ENCODE assay signal across 1 cellular context in the genomic region with DNA sequence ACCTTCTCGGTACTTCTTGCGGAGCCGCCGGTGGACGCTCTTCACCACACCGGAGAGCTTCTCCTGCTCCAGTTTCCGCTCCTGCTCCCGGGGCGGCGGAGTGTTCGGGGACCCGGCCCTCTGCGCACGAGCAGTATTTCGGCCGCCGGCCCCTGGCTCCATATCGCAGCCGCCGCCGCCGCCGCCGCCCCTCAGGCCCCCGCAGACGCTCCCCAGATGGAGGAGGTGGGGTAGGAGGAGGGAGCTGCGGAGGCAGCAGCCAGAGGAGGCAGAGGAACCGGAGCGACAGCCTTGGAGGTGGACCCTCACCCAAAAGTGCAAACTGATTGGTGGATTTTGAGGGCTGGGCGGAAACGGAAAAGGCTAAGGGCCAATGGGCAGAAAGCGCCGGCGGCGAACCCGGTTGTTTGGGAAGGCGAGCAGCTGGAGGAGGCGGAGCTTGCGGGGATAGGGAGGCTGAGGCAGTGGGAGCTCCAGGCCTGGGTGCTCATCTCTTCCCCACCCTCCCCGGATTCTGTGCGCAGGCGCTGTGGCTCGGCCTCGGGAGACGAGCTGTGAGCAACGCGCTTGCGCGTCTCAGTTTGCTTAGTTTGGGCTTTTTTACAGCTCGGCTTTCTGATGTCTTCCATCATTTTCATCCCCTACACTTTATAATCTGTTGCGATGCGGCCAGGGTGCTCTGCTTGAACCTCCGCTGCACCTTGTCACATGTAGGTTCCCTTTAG.
TF ChIP-seq lines count a peak whose summit lies in the region.

No MANE protein-coding gene starts in this region.

TF ChIP-seq in HepG2, 621 proteins besides CTCF, POLR2A, EP300 and RAD21 (continued from another document and continues in another):
- TF ChIP-seq, protein P1, sequence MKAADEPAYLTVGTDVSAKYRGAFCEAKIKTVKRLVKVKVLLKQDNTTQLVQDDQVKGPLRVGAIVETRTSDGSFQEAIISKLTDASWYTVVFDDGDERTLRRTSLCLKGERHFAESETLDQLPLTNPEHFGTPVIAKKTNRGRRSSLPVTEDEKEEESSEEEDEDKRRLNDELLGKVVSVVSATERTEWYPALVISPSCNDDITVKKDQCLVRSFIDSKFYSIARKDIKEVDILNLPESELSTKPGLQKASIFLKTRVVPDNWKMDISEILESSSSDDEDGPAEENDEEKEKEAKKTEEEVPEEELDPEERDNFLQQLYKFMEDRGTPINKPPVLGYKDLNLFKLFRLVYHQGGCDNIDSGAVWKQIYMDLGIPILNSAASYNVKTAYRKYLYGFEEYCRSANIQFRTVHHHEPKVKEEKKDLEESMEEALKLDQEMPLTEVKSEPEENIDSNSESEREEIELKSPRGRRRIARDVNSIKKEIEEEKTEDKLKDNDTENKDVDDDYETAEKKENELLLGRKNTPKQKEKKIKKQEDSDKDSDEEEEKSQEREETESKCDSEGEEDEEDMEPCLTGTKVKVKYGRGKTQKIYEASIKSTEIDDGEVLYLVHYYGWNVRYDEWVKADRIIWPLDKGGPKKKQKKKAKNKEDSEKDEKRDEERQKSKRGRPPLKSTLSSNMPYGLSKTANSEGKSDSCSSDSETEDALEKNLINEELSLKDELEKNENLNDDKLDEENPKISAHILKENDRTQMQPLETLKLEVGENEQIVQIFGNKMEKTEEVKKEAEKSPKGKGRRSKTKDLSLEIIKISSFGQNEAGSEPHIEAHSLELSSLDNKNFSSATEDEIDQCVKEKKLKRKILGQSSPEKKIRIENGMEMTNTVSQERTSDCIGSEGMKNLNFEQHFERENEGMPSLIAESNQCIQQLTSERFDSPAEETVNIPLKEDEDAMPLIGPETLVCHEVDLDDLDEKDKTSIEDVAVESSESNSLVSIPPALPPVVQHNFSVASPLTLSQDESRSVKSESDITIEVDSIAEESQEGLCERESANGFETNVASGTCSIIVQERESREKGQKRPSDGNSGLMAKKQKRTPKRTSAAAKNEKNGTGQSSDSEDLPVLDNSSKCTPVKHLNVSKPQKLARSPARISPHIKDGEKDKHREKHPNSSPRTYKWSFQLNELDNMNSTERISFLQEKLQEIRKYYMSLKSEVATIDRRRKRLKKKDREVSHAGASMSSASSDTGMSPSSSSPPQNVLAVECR (CRISPR knock-in tag; IDR thresholded peaks at IDR 0.05; ENCODE audit: borderline replicate concordance) = peak; percentile 84
- no peak for TF ChIP-seq CAMTA2 (CRISPR knock-in tag; IDR thresholded peaks at IDR 0.05; ENCODE audit: borderline replicate concordance)
- TF ChIP-seq ZBTB21 (CRISPR knock-in tag; IDR thresholded peaks at IDR 0.05) = no peak
- no peak for TF ChIP-seq ZNF207 (IDR thresholded peaks at IDR 0.05; ENCODE audit: borderline replicate concordance)
- no peak for TF ChIP-seq NPAS2 (CRISPR knock-in tag; IDR thresholded peaks at IDR 0.05; ENCODE audit: borderline replicate concordance)
- peak; percentile 92 for TF ChIP-seq NFYB (CRISPR knock-in tag; IDR thresholded peaks at IDR 0.05)
- TF ChIP-seq GZF1 (CRISPR knock-in tag; IDR thresholded peaks at IDR 0.05) = no peak
- TF ChIP-seq TBX3 (IDR thresholded peaks at IDR 0.05; ENCODE audit: borderline replicate concordance) = no peak
- 0 out of 2 replicates have a peak, but pooled peaks have one; percentile 53 for TF ChIP-seq KLF6 (CRISPR knock-in tag; IDR thresholded peaks at IDR 0.05)
- no peak for TF ChIP-seq ZFP62 (CRISPR knock-in tag; IDR thresholded peaks at IDR 0.05)
- no peak for TF ChIP-seq FLYWCH1 (CRISPR knock-in tag; IDR thresholded peaks at IDR 0.05)
- TF ChIP-seq, protein P2, sequence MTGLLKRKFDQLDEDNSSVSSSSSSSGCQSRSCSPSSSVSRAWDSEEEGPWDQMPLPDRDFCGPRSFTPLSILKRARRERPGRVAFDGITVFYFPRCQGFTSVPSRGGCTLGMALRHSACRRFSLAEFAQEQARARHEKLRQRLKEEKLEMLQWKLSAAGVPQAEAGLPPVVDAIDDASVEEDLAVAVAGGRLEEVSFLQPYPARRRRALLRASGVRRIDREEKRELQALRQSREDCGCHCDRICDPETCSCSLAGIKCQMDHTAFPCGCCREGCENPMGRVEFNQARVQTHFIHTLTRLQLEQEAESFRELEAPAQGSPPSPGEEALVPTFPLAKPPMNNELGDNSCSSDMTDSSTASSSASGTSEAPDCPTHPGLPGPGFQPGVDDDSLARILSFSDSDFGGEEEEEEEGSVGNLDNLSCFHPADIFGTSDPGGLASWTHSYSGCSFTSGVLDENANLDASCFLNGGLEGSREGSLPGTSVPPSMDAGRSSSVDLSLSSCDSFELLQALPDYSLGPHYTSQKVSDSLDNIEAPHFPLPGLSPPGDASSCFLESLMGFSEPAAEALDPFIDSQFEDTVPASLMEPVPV (CRISPR knock-in tag; IDR thresholded peaks at IDR 0.05) = no peak
- TF ChIP-seq ZNF136 (CRISPR knock-in tag; IDR thresholded peaks at IDR 0.05; ENCODE audit: low read depth) = no peak
- no peak for TF ChIP-seq ISX (CRISPR knock-in tag; conservative IDR thresholded peaks at IDR 0.05)
- no peak for TF ChIP-seq ZFP41 (CRISPR knock-in tag; IDR thresholded peaks at IDR 0.05; ENCODE audit: borderline replicate concordance)
- TF ChIP-seq ZNF790 (CRISPR knock-in tag; IDR thresholded peaks at IDR 0.05; ENCODE audit: borderline replicate concordance) = no peak
- peak; percentile 57; the same call in 1 of the 2 replicates for TF ChIP-seq KMT2B (CRISPR knock-in tag; IDR thresholded peaks at IDR 0.05)
- TF ChIP-seq ZNF180 (CRISPR knock-in tag; IDR thresholded peaks at IDR 0.05; ENCODE audit: borderline replicate concordance, low read depth) = no peak
- TF ChIP-seq TBX2 (CRISPR knock-in tag; IDR thresholded peaks at IDR 0.05; ENCODE audit: borderline replicate concordance) = no peak; the same call in 1 of the 2 replicates
- TF ChIP-seq ZNF34 (CRISPR knock-in tag; IDR thresholded peaks at IDR 0.05; ENCODE audit: borderline replicate concordance) = no peak
- TF ChIP-seq RFX5 (IDR thresholded peaks at IDR 0.05; ENCODE audit: low read depth, low read length) = 0 out of 2 replicates have a peak, but pooled peaks have one; percentile 47
- TF ChIP-seq NONO (IDR thresholded peaks at IDR 0.05) = no peak
- TF ChIP-seq NONO (CRISPR knock-in tag; conservative IDR thresholded peaks at IDR 0.05) = no peak; the same call in 1 of the 2 replicates
- TF ChIP-seq, protein P3, sequence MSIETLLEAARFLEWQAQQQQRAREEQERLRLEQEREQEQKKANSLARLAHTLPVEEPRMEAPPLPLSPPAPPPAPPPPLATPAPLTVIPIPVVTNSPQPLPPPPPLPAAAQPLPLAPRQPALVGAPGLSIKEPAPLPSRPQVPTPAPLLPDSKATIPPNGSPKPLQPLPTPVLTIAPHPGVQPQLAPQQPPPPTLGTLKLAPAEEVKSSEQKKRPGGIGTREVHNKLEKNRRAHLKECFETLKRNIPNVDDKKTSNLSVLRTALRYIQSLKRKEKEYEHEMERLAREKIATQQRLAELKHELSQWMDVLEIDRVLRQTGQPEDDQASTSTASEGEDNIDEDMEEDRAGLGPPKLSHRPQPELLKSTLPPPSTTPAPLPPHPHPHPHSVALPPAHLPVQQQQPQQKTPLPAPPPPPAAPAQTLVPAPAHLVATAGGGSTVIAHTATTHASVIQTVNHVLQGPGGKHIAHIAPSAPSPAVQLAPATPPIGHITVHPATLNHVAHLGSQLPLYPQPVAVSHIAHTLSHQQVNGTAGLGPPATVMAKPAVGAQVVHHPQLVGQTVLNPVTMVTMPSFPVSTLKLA (IDR thresholded peaks at IDR 0.05) = no peak
- TF ChIP-seq U2AF2 (IDR thresholded peaks at IDR 0.05; ENCODE audit: low read depth, low read length) = no peak
- TF ChIP-seq HES4 (CRISPR knock-in tag; IDR thresholded peaks at IDR 0.05; ENCODE audit: borderline replicate concordance) = no peak
- no peak for TF ChIP-seq ZNF143 (CRISPR knock-in tag; IDR thresholded peaks at IDR 0.05)
- TF ChIP-seq HCFC1 (IDR thresholded peaks at IDR 0.05; ENCODE audit: low read depth, low read length) = no peak
- no peak for TF ChIP-seq CEBPB (IDR thresholded peaks at IDR 0.05; ENCODE audit: borderline replicate concordance, low read depth, low read length)
- no peak for TF ChIP-seq ZNF235 (CRISPR knock-in tag; IDR thresholded peaks at IDR 0.05; ENCODE audit: borderline replicate concordance)
- TF ChIP-seq ZNF20 (CRISPR knock-in tag; IDR thresholded peaks at IDR 0.05) = no peak
- TF ChIP-seq, protein P4, sequence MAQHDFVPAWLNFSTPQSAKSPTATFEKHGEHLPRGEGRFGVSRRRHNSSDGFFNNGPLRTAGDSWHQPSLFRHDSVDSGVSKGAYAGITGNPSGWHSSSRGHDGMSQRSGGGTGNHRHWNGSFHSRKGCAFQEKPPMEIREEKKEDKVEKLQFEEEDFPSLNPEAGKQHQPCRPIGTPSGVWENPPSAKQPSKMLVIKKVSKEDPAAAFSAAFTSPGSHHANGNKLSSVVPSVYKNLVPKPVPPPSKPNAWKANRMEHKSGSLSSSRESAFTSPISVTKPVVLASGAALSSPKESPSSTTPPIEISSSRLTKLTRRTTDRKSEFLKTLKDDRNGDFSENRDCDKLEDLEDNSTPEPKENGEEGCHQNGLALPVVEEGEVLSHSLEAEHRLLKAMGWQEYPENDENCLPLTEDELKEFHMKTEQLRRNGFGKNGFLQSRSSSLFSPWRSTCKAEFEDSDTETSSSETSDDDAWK (CRISPR knock-in tag; IDR thresholded peaks at IDR 0.05) = no peak
- TF ChIP-seq ZSCAN29 (CRISPR knock-in tag; conservative IDR thresholded peaks at IDR 0.05) = no peak
- TF ChIP-seq ZNF878 (CRISPR knock-in tag; IDR thresholded peaks at IDR 0.05) = no peak
- no peak for TF ChIP-seq TCF12 (IDR thresholded peaks at IDR 0.05)
- no peak for TF ChIP-seq TCF12 (CRISPR knock-in tag; IDR thresholded peaks at IDR 0.05)
- TF ChIP-seq ZNF709 (CRISPR knock-in tag; IDR thresholded peaks at IDR 0.05) = no peak
- no peak for TF ChIP-seq ZNF224 (CRISPR knock-in tag; IDR thresholded peaks at IDR 0.05)
- TF ChIP-seq ZNF672 (CRISPR knock-in tag; IDR thresholded peaks at IDR 0.05) = no peak
- no peak for TF ChIP-seq SOX6 (IDR thresholded peaks at IDR 0.05)
- TF ChIP-seq SOX6 (CRISPR knock-in tag; IDR thresholded peaks at IDR 0.05) = peak; percentile 45; the same call in 1 of the 2 replicates
- no peak for TF ChIP-seq STAT5B (CRISPR knock-in tag; IDR thresholded peaks at IDR 0.05)
- no peak for TF ChIP-seq HNRNPL (IDR thresholded peaks at IDR 0.05; ENCODE audit: low read depth, low read length)
- TF ChIP-seq ZFP37 (CRISPR knock-in tag; IDR thresholded peaks at IDR 0.05; ENCODE audit: borderline replicate concordance) = 0 out of 2 replicates have a peak, but pooled peaks have one; percentile 61
- TF ChIP-seq, protein P5, sequence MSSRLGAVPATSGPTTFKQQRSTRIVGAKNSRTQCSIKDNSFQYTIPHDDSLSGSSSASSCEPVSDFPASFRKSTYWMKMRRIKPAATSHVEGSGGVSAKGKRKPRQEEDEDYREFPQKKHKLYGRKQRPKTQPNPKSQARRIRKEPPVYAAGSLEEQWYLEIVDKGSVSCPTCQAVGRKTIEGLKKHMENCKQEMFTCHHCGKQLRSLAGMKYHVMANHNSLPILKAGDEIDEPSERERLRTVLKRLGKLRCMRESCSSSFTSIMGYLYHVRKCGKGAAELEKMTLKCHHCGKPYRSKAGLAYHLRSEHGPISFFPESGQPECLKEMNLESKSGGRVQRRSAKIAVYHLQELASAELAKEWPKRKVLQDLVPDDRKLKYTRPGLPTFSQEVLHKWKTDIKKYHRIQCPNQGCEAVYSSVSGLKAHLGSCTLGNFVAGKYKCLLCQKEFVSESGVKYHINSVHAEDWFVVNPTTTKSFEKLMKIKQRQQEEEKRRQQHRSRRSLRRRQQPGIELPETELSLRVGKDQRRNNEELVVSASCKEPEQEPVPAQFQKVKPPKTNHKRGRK (CRISPR knock-in tag; IDR thresholded peaks at IDR 0.05) = no peak
- peak; percentile 37; the same call in 1 of the 2 replicates for TF ChIP-seq EED (CRISPR knock-in tag; IDR thresholded peaks at IDR 0.05)
- no peak for TF ChIP-seq ZFAT (CRISPR knock-in tag; conservative IDR thresholded peaks at IDR 0.05)
- TF ChIP-seq, protein P6, sequence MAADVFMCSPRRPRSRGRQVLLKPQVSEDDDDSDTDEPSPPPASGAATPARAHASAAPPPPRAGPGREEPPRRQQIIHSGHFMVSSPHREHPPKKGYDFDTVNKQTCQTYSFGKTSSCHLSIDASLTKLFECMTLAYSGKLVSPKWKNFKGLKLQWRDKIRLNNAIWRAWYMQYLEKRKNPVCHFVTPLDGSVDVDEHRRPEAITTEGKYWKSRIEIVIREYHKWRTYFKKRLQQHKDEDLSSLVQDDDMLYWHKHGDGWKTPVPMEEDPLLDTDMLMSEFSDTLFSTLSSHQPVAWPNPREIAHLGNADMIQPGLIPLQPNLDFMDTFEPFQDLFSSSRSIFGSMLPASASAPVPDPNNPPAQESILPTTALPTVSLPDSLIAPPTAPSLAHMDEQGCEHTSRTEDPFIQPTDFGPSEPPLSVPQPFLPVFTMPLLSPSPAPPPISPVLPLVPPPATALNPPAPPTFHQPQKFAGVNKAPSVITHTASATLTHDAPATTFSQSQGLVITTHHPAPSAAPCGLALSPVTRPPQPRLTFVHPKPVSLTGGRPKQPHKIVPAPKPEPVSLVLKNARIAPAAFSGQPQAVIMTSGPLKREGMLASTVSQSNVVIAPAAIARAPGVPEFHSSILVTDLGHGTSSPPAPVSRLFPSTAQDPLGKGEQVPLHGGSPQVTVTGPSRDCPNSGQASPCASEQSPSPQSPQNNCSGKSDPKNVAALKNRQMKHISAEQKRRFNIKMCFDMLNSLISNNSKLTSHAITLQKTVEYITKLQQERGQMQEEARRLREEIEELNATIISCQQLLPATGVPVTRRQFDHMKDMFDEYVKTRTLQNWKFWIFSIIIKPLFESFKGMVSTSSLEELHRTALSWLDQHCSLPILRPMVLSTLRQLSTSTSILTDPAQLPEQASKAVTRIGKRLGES (CRISPR knock-in tag; IDR thresholded peaks at IDR 0.05; ENCODE audit: borderline replicate concordance) = no peak
- TF ChIP-seq ZNF24 (IDR thresholded peaks at IDR 0.05) = no peak
- 0 out of 2 replicates have a peak, but pooled peaks have one; percentile 1 for TF ChIP-seq ZNF331 (CRISPR knock-in tag; IDR thresholded peaks at IDR 0.05)
- TF ChIP-seq GABPA (IDR thresholded peaks at IDR 0.05; ENCODE audit: low read depth, low read length) = peak; percentile 63
- peak; percentile 89 for TF ChIP-seq GABPA (CRISPR knock-in tag; IDR thresholded peaks at IDR 0.05; ENCODE audit: low read depth)
- TF ChIP-seq, protein P7, sequence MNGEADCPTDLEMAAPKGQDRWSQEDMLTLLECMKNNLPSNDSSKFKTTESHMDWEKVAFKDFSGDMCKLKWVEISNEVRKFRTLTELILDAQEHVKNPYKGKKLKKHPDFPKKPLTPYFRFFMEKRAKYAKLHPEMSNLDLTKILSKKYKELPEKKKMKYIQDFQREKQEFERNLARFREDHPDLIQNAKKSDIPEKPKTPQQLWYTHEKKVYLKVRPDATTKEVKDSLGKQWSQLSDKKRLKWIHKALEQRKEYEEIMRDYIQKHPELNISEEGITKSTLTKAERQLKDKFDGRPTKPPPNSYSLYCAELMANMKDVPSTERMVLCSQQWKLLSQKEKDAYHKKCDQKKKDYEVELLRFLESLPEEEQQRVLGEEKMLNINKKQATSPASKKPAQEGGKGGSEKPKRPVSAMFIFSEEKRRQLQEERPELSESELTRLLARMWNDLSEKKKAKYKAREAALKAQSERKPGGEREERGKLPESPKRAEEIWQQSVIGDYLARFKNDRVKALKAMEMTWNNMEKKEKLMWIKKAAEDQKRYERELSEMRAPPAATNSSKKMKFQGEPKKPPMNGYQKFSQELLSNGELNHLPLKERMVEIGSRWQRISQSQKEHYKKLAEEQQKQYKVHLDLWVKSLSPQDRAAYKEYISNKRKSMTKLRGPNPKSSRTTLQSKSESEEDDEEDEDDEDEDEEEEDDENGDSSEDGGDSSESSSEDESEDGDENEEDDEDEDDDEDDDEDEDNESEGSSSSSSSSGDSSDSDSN (CRISPR knock-in tag; IDR thresholded peaks at IDR 0.05) = peak; percentile 75
- TF ChIP-seq ZNF777 (CRISPR knock-in tag; IDR thresholded peaks at IDR 0.05) = no peak
- no peak for TF ChIP-seq ZNF768 (CRISPR knock-in tag; IDR thresholded peaks at IDR 0.05)
- TF ChIP-seq HHEX (CRISPR knock-in tag; IDR thresholded peaks at IDR 0.05) = no peak
